In genomic region chr17:65797809-65798208, GRCh38 we compare ENCODE assay signal across 10 cellular contexts.
DNase-seq lines count a peak whose midpoint lies in the region; ATAC-seq, FAIRE-seq and TF ChIP-seq lines count a peak whose summit lies in the region.
"Had no signal": no experiment of that assay in that cellular context is flagged by ENCODE, and none has a peak within 500 bp of the region (broad histone marks: within the 10 kb centered on the region; RNA-seq: fewer than 3 reads in every experiment).

No MANE protein-coding gene starts in this region.

- no peak for FAIRE-seq in kidney (lab: Jason Lieb, UNC)

- CTCF ChIA-PET in naive thymus-derived CD4-positive, alpha-beta T cell (lab: Charles Lee) = interaction anchor here (0.9 to 5.2 kb wide), 6 partner anchors 21 to 566 kb away, joined by 3 to 38 read pairs (median 3); no protein-coding TSS in a partner anchor

- no peak for TF ChIP-seq CTCF in kidney (IDR thresholded peaks at IDR 0.05; ENCODE audit: borderline replicate concordance, extremely low read depth, insufficient read depth)

- peaks cover 0 to 7% (median 3%) of the 10 kb centered on the region in 3 experiments for H3K9me3 ChIP-seq in naive thymus-derived CD4-positive, alpha-beta T cell (ENCODE audit: control insufficient read depth in 2 of 3, low read length in 3 of 3)
- peaks cover 0 to 9% of the 10 kb centered on the region in 2 donors for H3K9me3 ChIP-seq in kidney (ENCODE audit: control insufficient read depth in 1 of 2, low read length in 2 of 2)

- peaks cover 2 to 21% (median 12%) of the 10 kb centered on the region in 11 donors for H3K9me3 Mint-ChIP-seq in naive thymus-derived CD4-positive, alpha-beta T cell

- H3K9ac ChIP-seq in kidney (ENCODE audit: low read length in 2 of 2) = no peak overlapping the region

- H3K27me3 Mint-ChIP-seq in naive thymus-derived CD4-positive, alpha-beta T cell = peaks cover 0 to 7% (median 6%) of the 10 kb centered on the region in 5 donors

- H3K27ac Mint-ChIP-seq in naive thymus-derived CD4-positive, alpha-beta T cell = no peak overlapping the region

- no peak for ATAC-seq in naive thymus-derived CD4-positive, alpha-beta T cell
- no peak for ATAC-seq in GM19351 (IDR thresholded peaks at IDR 0.05; ENCODE audit: unreplicated experiment)
- ATAC-seq: Right ventricle myocardium inferior, sciatic nerve had no signal

- POLR2A ChIA-PET in naive thymus-derived CD4-positive, alpha-beta T cell (lab: Charles Lee) = no interaction called here

- H3K36me3 ChIP-seq in naive thymus-derived CD4-positive, alpha-beta T cell (ENCODE audit: control insufficient read depth in 2 of 3, insufficient read depth in 3 of 3, low read length in 3 of 3) = no peaks in the 10 kb centered on the region
- H3K36me3 ChIP-seq in kidney (ENCODE audit: control insufficient read depth in 1 of 2, insufficient read depth in 2 of 2, low read length in 2 of 2) = no peaks in the 10 kb centered on the region

- H3K36me3 Mint-ChIP-seq in naive thymus-derived CD4-positive, alpha-beta T cell = peaks cover 0 to 13% (median 5%) of the 10 kb centered on the region in 5 donors

- H3K4me3 ChIP-seq in naive thymus-derived CD4-positive, alpha-beta T cell (ENCODE audit: low read length) = no peak overlapping the region
- H3K4me3 ChIP-seq in kidney (ENCODE audit: low read length in 2 of 2) = no peak overlapping the region

- no peaks in the 10 kb centered on the region for H3K27me3 ChIP-seq in naive thymus-derived CD4-positive, alpha-beta T cell (ENCODE audit: control insufficient read depth in 2 of 2, insufficient read depth in 2 of 2, low read length in 2 of 2)

- H3K4me1 ChIP-seq in naive thymus-derived CD4-positive, alpha-beta T cell (ENCODE audit: control insufficient read depth in 2 of 2, insufficient read depth in 2 of 2, low read length in 2 of 2) = no peaks in the 10 kb centered on the region
- no peaks in the 10 kb centered on the region for H3K4me1 ChIP-seq in kidney (ENCODE audit: control insufficient read depth in 1 of 2, insufficient read depth in 1 of 2, low read depth in 1 of 2, low read length in 2 of 2)

- peaks cover 0 to 8% (median 0%) of the 10 kb centered on the region in 7 donors for H3K4me1 Mint-ChIP-seq in naive thymus-derived CD4-positive, alpha-beta T cell

- DNase-seq in ELR (ENCODE audit: low read depth) (peak; percentile 54), HT1080 (ENCODE audit: low read depth) (peak; percentile 3), kidney (no peak), inferior parietal cortex (ENCODE audit: extremely low spot score) (no peak)
- peak; percentile 5 to 6 for DNase-seq in activated CD4-positive, alpha-beta T cell treated with anti-CD3 and anti-CD28 coated beads, Interleukin-2, amount 50 U/mL, for 4 hours
- DNase-seq in naive thymus-derived CD4-positive, alpha-beta T cell = peak in 6 of 9 donors; percentile 17 to 43 (median 24)

- intact Hi-C loops in naive thymus-derived CD4-positive, alpha-beta T cell (cut with micrococcal nuclease) = loop anchor here (1.0 to 10.0 kb wide), 2 partner anchors 383 to 504 kb away; no protein-coding TSS in a partner anchor
- intact Hi-C loops in kidney (cut with DNase I) = no loop called here

- no peak overlapping the region for H3K4me3 Mint-ChIP-seq in naive thymus-derived CD4-positive, alpha-beta T cell

- no peak overlapping the region for H3K27ac ChIP-seq in naive thymus-derived CD4-positive, alpha-beta T cell (ENCODE audit: low read depth, low read length)
- H3K27ac ChIP-seq in kidney (ENCODE audit: low read depth in 2 of 2, low read length in 2 of 2) = no peak overlapping the region
- H3K27ac ChIP-seq: HL-60 had no signal

Comparison
In these comparisons a context has a peak if more than half of its experiments do, and no peak if none do; other contexts are left out.
1. DNase-seq: peak in ELR (single experiment), HT1080 (single experiment), activated CD4-positive, alpha-beta T cell treated with anti-CD3 and anti-CD28 coated beads, Interleukin-2, amount 50 U/mL, for 4 hours (2 of 2) and naive thymus-derived CD4-positive, alpha-beta T cell (6 of 9); none in kidney (single experiment) and inferior parietal cortex (single experiment).